8 cellular contexts compared by ENCODE assay signal in genomic region chr2:158969717-158970521, GRCh38. TPM values are rescaled to one million over a fixed set of nuclear protein-coding genes. Genes with fewer than 3 reads are reported as not detected.
DNase-seq lines count a peak whose midpoint lies in the region; ATAC-seq, FAIRE-seq and TF ChIP-seq lines count a peak whose summit lies in the region.

No MANE protein-coding gene starts in this region.

- no peaks in the 10 kb centered on the region for H3K9me1 ChIP-seq in endothelial cell of umbilical vein (replicated peaks; ENCODE audit: control insufficient read depth, extremely low read depth, insufficient read depth, low read length)

- H3K9me3 ChIP-seq in SJSA1 (replicated peaks) (no peaks in the 10 kb centered on the region), endothelial cell of umbilical vein (replicated peaks; ENCODE audit: control insufficient read depth, insufficient read depth, low read length) (no peaks in the 10 kb centered on the region), mononuclear cell (ENCODE audit: low read depth, low read length) (no peaks in the 10 kb centered on the region), upper lobe of right lung (no peaks in the 10 kb centered on the region)

- H3K4me1 ChIP-seq in SJSA1 (replicated peaks) (peaks cover 66% of the 10 kb centered on the region), endothelial cell of umbilical vein (ENCODE audit: control insufficient read depth, extremely low read depth, insufficient read depth, low read length) (peaks cover 36% of the 10 kb centered on the region), mononuclear cell (ENCODE audit: insufficient read depth, low read length) (peaks cover 28% of the 10 kb centered on the region), upper lobe of right lung (peaks cover 40% of the 10 kb centered on the region)

- peak overlapping the region; percentile 18 for H2AFZ ChIP-seq in endothelial cell of umbilical vein (ENCODE audit: low read depth, low read length)

- H3K27me3 ChIP-seq in SJSA1 (replicated peaks) (no peaks in the 10 kb centered on the region), endothelial cell of umbilical vein (ENCODE audit: control insufficient read depth in 2 of 2, insufficient read depth in 2 of 2, low read length in 2 of 2) (no peaks in the 10 kb centered on the region), mononuclear cell (ENCODE audit: insufficient read depth, low read length) (peaks cover 56% of the 10 kb centered on the region), upper lobe of right lung (no peaks in the 10 kb centered on the region)

- CTCF ChIA-PET in endothelial cell of umbilical vein (lab: Charles Lee), result interaction anchor here (0.7 to 3.8 kb wide), 10 partner anchors 9 to 199 kb away, joined by 3 to 40 read pairs (median 4); no protein-coding TSS in a partner anchor

- peaks cover 71% of the 10 kb centered on the region for H3K27me3 Mint-ChIP-seq in T-helper 2 cell treated with Interferon-gamma antibody and Interleukin-4, amounts not matched to agents 5 μg/mL and 100 μg/mL, for 36 hours (ENCODE audit: low read depth)

- intact Hi-C loops in endothelial cell of umbilical vein (cut with micrococcal nuclease) (loop anchor here (1.0 to 5.0 kb wide), 4 partner anchors 28 to 197 kb away; no protein-coding TSS in a partner anchor), upper lobe of right lung (cut with DNase I) (no loop called here)

- H3K79me2 ChIP-seq in endothelial cell of umbilical vein (ENCODE audit: control insufficient read depth, insufficient read depth, low read length), result peaks cover 64% of the 10 kb centered on the region

- no peaks in the 10 kb centered on the region for H3K36me3 Mint-ChIP-seq in T-helper 2 cell treated with Interferon-gamma antibody and Interleukin-4, amounts not matched to agents 5 μg/mL and 100 μg/mL, for 36 hours (ENCODE audit: low read depth)

- dilution Hi-C loops in endothelial cell of umbilical vein (cut with MboI; ENCODE audit: extremely low pct_ligation_motif_present, low sequenced_read_pairs), result no loop called here

- peak overlapping the region; percentile 89 for H3K4me3 ChIP-seq in SJSA1
- peak overlapping the region; percentile 80 to 89 (median 89) for H3K4me3 ChIP-seq in endothelial cell of umbilical vein (replicated peaks in 1 of 3; ENCODE audit: insufficient read depth in 1 of 3, low read depth in 1 of 3, low read length in 3 of 3)
- H3K4me3 ChIP-seq in mononuclear cell (ENCODE audit: low read length), result peak overlapping the region; percentile 29
- peak overlapping the region; percentile 77 for H3K4me3 ChIP-seq in upper lobe of right lung

- peak overlapping the region; percentile 81 for H3K4me3 Mint-ChIP-seq in T-helper 2 cell treated with Interferon-gamma antibody and Interleukin-4, amounts not matched to agents 5 μg/mL and 100 μg/mL, for 36 hours

- TSS peak; percentile 69 for BruUV-seq in endothelial cell of umbilical vein (replicated peaks; lab: Mats Ljungman, UMichigan)

- FAIRE-seq in endothelial cell of umbilical vein (lab: Jason Lieb, UNC), result no peak

- H3K4me1 Mint-ChIP-seq in T-helper 2 cell treated with Interferon-gamma antibody and Interleukin-4, amounts not matched to agents 5 μg/mL and 100 μg/mL, for 36 hours (ENCODE audit: low read depth), result peaks cover 14% of the 10 kb centered on the region

- peak overlapping the region; percentile 87 for H3K9ac ChIP-seq in endothelial cell of umbilical vein (replicated peaks; ENCODE audit: extremely low read depth, insufficient read depth, low read length)

- no peak overlapping the region for H3K27ac Mint-ChIP-seq in T-helper 2 cell treated with Interferon-gamma antibody and Interleukin-4, amounts not matched to agents 5 μg/mL and 100 μg/mL, for 36 hours

- H3K27ac ChIP-seq in SJSA1 (peak overlapping the region; percentile 80), endothelial cell of umbilical vein (ENCODE audit: insufficient read depth, low read depth, low read length) (peak overlapping the region; percentile 71), upper lobe of right lung (peak overlapping the region; percentile 89)

- no peak for TF ChIP-seq POLR2A in endothelial cell of umbilical vein (IDR thresholded peaks at IDR 0.05; ENCODE audit: low read depth, low read length)

- no peak for DNase-seq in T-helper 2 cell treated with Interferon-gamma antibody and Interleukin-4, amounts not matched to agents 5 μg/mL and 100 μg/mL, for 36 hours (ENCODE audit: low spot score)
- DNase-seq in T-helper 2 cell (no peak), SJSA1 (ENCODE audit: low read depth in 1 of 2, low spot score in 2 of 2) (peak; percentile 44 to 61), endothelial cell of umbilical vein (ENCODE audit: low read depth, low spot score) (peak; percentile 73), upper lobe of right lung (peak; percentile 79), MV-4-11 (lab: John Stamatoyannopoulos, UW) (no peak)
- DNase-seq in stimulated activated CD4-positive, alpha-beta T cell treated with anti-CD3 and anti-CD28 coated beads, Interleukin-4, amount 100 ng/mL, for 4 hours, result no peak

- ATAC-seq in upper lobe of right lung, result peak; percentile 23

- H3K36me3 ChIP-seq in SJSA1, result peaks cover 21% of the 10 kb centered on the region
- no peaks in the 10 kb centered on the region for H3K36me3 ChIP-seq in endothelial cell of umbilical vein (ENCODE audit: control insufficient read depth in 2 of 2, extremely low read depth in 1 of 2, insufficient read depth in 2 of 2, low read length in 2 of 2)
- no peaks in the 10 kb centered on the region for H3K36me3 ChIP-seq in upper lobe of right lung

- no peaks in the 10 kb centered on the region for H3K9me3 Mint-ChIP-seq in T-helper 2 cell treated with Interferon-gamma antibody and Interleukin-4, amounts not matched to agents 5 μg/mL and 100 μg/mL, for 36 hours

- H4K20me1 ChIP-seq in endothelial cell of umbilical vein (replicated peaks; ENCODE audit: control insufficient read depth, extremely low read depth, insufficient read depth, low read length), result peaks cover 13% of the 10 kb centered on the region

- POLR2A ChIA-PET in endothelial cell of umbilical vein (lab: Charles Lee), result interaction anchor here (0.6 to 1.1 kb wide), 2 partner anchors 33 to 956 kb away, joined by 3 to 6 read pairs; no protein-coding TSS in a partner anchor

- H3K4me2 ChIP-seq in endothelial cell of umbilical vein (ENCODE audit: insufficient read depth, low read length), result peak overlapping the region; percentile 94

- TF ChIP-seq CTCF in endothelial cell of umbilical vein (IDR thresholded peaks at IDR 0.05; ENCODE audit: extremely low read depth in 1 of 2, insufficient read depth in 1 of 2, low read depth in 1 of 2, low read length in 2 of 2) (no peak), upper lobe of right lung (IDR thresholded peaks at IDR 0.05) (no peak)

TF ChIP-seq in endothelial cell of umbilical vein, 7 proteins besides CTCF, POLR2A, EP300 and RAD21:
- no peak for TF ChIP-seq EZH2 (IDR thresholded peaks at IDR 0.05; ENCODE audit: borderline replicate concordance, low read depth, low read length, severe bottlenecking)
- TF ChIP-seq MAX (IDR thresholded peaks at IDR 0.05; ENCODE audit: insufficient read depth, insufficient read length), result no peak
- no peak for TF ChIP-seq JUN (IDR thresholded peaks at IDR 0.05; ENCODE audit: borderline replicate concordance, insufficient read depth, insufficient read length, low read depth)
- TF ChIP-seq POLR2AphosphoS5 (IDR thresholded peaks at IDR 0.05; ENCODE audit: insufficient read depth, low read depth, low read length), result no peak
- TF ChIP-seq GATA2 (IDR thresholded peaks at IDR 0.05; ENCODE audit: insufficient read depth, insufficient read length, low read depth, low read length), result no peak
- no peak for TF ChIP-seq FOS (IDR thresholded peaks at IDR 0.05; ENCODE audit: borderline replicate concordance, insufficient read depth, low read length)
- TF ChIP-seq MYC (IDR thresholded peaks at IDR 0.05; ENCODE audit: low read depth, low read length), result no peak

RNA-seq across cellular contexts. Expression of gene TANC1, which starts 1.5 kb away (rescaled TPM):
- total RNA-seq in SJSA1 (2014; rRNA removed; shearing (Covaris generic)), result 11.6 and 26.5 TPM in 2 replicates
- total RNA-seq in endothelial cell of umbilical vein (86.3 and 99.4 TPM in 2 replicates), mononuclear cell (0.21 TPM), upper lobe of right lung (60.4 TPM)
- polyA plus RNA-seq in endothelial cell of umbilical vein, result 52.2 and 58.9 TPM in 2 replicates
- 38.4 and 43.3 TPM in 2 replicates for polyA plus RNA-seq in endothelial cell of umbilical vein (2011; cell fraction: cytosol; rRNA removed)
- 342 and 357 TPM in 2 replicates for polyA plus RNA-seq in endothelial cell of umbilical vein (2011; cell fraction: nucleus; rRNA removed)
- polyA plus RNA-seq in endothelial cell of umbilical vein (2012), result 36.0 and 42.9 TPM in 2 replicates
- 200 and 209 TPM in 2 replicates for polyA minus RNA-seq in endothelial cell of umbilical vein
- 28.9 TPM for polyA minus RNA-seq in endothelial cell of umbilical vein (2011; cell fraction: cytosol; rRNA and poly(A)+ RNA removed)
- polyA minus RNA-seq in endothelial cell of umbilical vein (2011; cell fraction: nucleus; rRNA and poly(A)+ RNA removed), result 300 and 392 TPM in 2 replicates

Comparison
In these comparisons a context has a peak if more than half of its experiments do, and no peak if none do; other contexts are left out.
1. DNase-seq: peak in SJSA1 (2 of 2), endothelial cell of umbilical vein (single experiment) and upper lobe of right lung (single experiment); none in T-helper 2 cell treated with Interferon-gamma antibody and Interleukin-4, amounts not matched to agents 5 μg/mL and 100 μg/mL, for 36 hours (single experiment), T-helper 2 cell (0 of 5), stimulated activated CD4-positive, alpha-beta T cell treated with anti-CD3 and anti-CD28 coated beads, Interleukin-4, amount 100 ng/mL, for 4 hours (0 of 2) and MV-4-11 (single experiment).
2. H3K4me3 ChIP-seq: peak in every context shown above with its lines; median percentile 89 in SJSA1; 89 in endothelial cell of umbilical vein; 77 in upper lobe of right lung; 29 in mononuclear cell.
3. RNA of gene TANC1, which starts 1.5 kb away (total RNA-seq): 86.3 to 99.4 TPM in endothelial cell of umbilical vein, 60.4 TPM in upper lobe of right lung (single experiment) and 11.6 to 26.5 TPM in SJSA1; 0.21 TPM in mononuclear cell (single experiment); every median in the first group is over 10 times any median in the second.
4. Peak in every context shown above with its lines, with median percentiles within 50 percentile points of each other: H3K27ac ChIP-seq.